Comparison of ENCODE assay signal across 8 cellular contexts in genomic region chr10:110528998-110529524, GRCh38. TPM values are rescaled to one million over a fixed set of nuclear protein-coding genes. Genes with fewer than 3 reads are reported as not detected.
DNase-seq lines count a peak whose midpoint lies in the region; ATAC-seq, FAIRE-seq and TF ChIP-seq lines count a peak whose summit lies in the region.
"Not testable (repeated sequence)": the region's sequence is repeated elsewhere in the genome, so short reads cannot be mapped to it uniquely, and the experiment has no call there.

No MANE protein-coding gene starts in this region.

- FAIRE-seq in endothelial cell of umbilical vein (lab: Jason Lieb, UNC): peak; percentile 86

- peak overlapping the region; percentile 24 for H3K9ac ChIP-seq in endothelial cell of umbilical vein (replicated peaks; ENCODE audit: extremely low read depth, insufficient read depth, low read length)

- not testable (repeated sequence) for TF ChIP-seq CTCF in GM10248 (IDR thresholded peaks at IDR 0.05; ENCODE audit: control extremely low read depth, extremely low read depth, low read depth, missing control alignments); HEK293 (tag by site-specific recombination; IDR thresholded peaks at IDR 0.05); PC-9 (conservative IDR thresholded peaks at IDR 0.05); endothelial cell of umbilical vein (IDR thresholded peaks at IDR 0.05; ENCODE audit: extremely low read depth in 1 of 2, insufficient read depth in 1 of 2, low read depth in 1 of 2, low read length in 2 of 2)

- H3K4me3 ChIP-seq in HEK293 (ENCODE audit: low read depth, low read length); PC-9; endothelial cell of umbilical vein (replicated peaks in 1 of 3; ENCODE audit: insufficient read depth in 1 of 3, low read depth in 1 of 3, low read length in 3 of 3): not testable (repeated sequence)

- peaks cover 62% of the 10 kb centered on the region for H3F3A ChIP-seq in PC-9 (ENCODE audit: insufficient read depth, low read depth)

- H3K9me3 ChIP-seq in HEK293 (ENCODE audit: control insufficient read depth, insufficient read depth, low read depth, low read length); PC-9 (ENCODE audit: insufficient read depth, low read depth); endothelial cell of umbilical vein (replicated peaks; ENCODE audit: control insufficient read depth, insufficient read depth, low read length): not testable (repeated sequence)

- not testable (repeated sequence) for H3K9me3 Mint-ChIP-seq in activated T-cell treated with anti-CD3 and anti-CD28 coated beads, Interleukin-2, amount 50 U/mL, for 72 hours

- H3K27me3 ChIP-seq in PC-9 (ENCODE audit: insufficient read depth, low read depth); endothelial cell of umbilical vein (ENCODE audit: control insufficient read depth in 2 of 2, insufficient read depth in 2 of 2, low read length in 2 of 2): not testable (repeated sequence)

- H3K79me2 ChIP-seq in PC-9 (ENCODE audit: low read depth); endothelial cell of umbilical vein (ENCODE audit: control insufficient read depth, insufficient read depth, low read length): not testable (repeated sequence)

- H4K20me1 ChIP-seq in PC-9 (ENCODE audit: insufficient read depth); endothelial cell of umbilical vein (replicated peaks; ENCODE audit: control insufficient read depth, extremely low read depth, insufficient read depth, low read length): not testable (repeated sequence)

- intact Hi-C loops in PC-9 (cut with micrococcal nuclease; ENCODE audit: unreplicated experiment): not testable (repeated sequence)
- intact Hi-C loops in endothelial cell of umbilical vein (cut with micrococcal nuclease): loop anchor here (1.0 kb wide), 2 partner anchors 28 to 130 kb away; no protein-coding TSS in a partner anchor

- not testable (repeated sequence) for H3K36me3 ChIP-seq in HEK293 (ENCODE audit: control insufficient read depth in 2 of 2, insufficient read depth in 1 of 2, low read length in 2 of 2); PC-9 (ENCODE audit: low read depth); endothelial cell of umbilical vein (ENCODE audit: control insufficient read depth in 2 of 2, extremely low read depth in 1 of 2, insufficient read depth in 2 of 2, low read length in 2 of 2)

- H3K9me1 ChIP-seq in endothelial cell of umbilical vein (replicated peaks; ENCODE audit: control insufficient read depth, extremely low read depth, insufficient read depth, low read length): not testable (repeated sequence)

- H3K4me2 ChIP-seq in PC-9 (peak overlapping the region; percentile 67; the same call in 1 of the 2 replicates), endothelial cell of umbilical vein (ENCODE audit: insufficient read depth, low read length) (peak overlapping the region; percentile 17)

- not testable (repeated sequence) for H3K9me2 ChIP-seq in PC-9 (ENCODE audit: insufficient read depth)

- not testable (repeated sequence) for H3K27me3 Mint-ChIP-seq in activated T-cell treated with anti-CD3 and anti-CD28 coated beads, Interleukin-2, amount 50 U/mL, for 72 hours (ENCODE audit: low read depth)

- BruUV-seq in PC-9 (replicated peaks; lab: Mats Ljungman, UMichigan); endothelial cell of umbilical vein (replicated peaks; lab: Mats Ljungman, UMichigan): not testable (repeated sequence)

- H2AFZ ChIP-seq in PC-9; endothelial cell of umbilical vein (ENCODE audit: low read depth, low read length): not testable (repeated sequence)

- CTCF ChIA-PET in GM10248 (lab: Yijun Ruan, JAX) (interaction anchor here (0.9 to 1.7 kb wide), 3 partner anchors 18 to 175 kb away, joined by 3 to 6 read pairs (median 3); no protein-coding TSS in a partner anchor), HEK293 (lab: Yijun Ruan, JAX) (interaction anchor here (0.5 to 0.6 kb wide), 2 partner anchors 18 to 221 kb away, joined by 3 to 4 read pairs; no protein-coding TSS in a partner anchor), endothelial cell of umbilical vein (lab: Charles Lee) (interaction anchor here (1.0 to 1.8 kb wide), 5 partner anchors 16 to 218 kb away, joined by 3 to 9 read pairs (median 6); no protein-coding TSS in a partner anchor)
- CTCF ChIA-PET in PC-9 (lab: Charles Lee): not testable (repeated sequence)

- H3K27ac Mint-ChIP-seq in activated T-cell treated with anti-CD3 and anti-CD28 coated beads, Interleukin-2, amount 50 U/mL, for 72 hours: peak overlapping the region; percentile 74

- peak; percentile 76 for ATAC-seq in GM19328 (IDR thresholded peaks at IDR 0.05; ENCODE audit: unreplicated experiment)
- peak; percentile 56 for ATAC-seq in HG03159 (IDR thresholded peaks at IDR 0.05; ENCODE audit: unreplicated experiment)
- ATAC-seq in activated T-cell treated with anti-CD3 and anti-CD28 coated beads, Interleukin-2, amount 50 U/mL, for 72 hours (replicated peaks in 1 of 2): peak; percentile 81 to 86

- POLR2A ChIA-PET in GM10248 (lab: Yijun Ruan, JAX): interaction anchor here (0.6 to 2.2 kb wide), 2 partner anchors 16 to 17 kb away, joined by 3 to 7 read pairs; no protein-coding TSS in a partner anchor
- POLR2A ChIA-PET in HEK293 (lab: Yijun Ruan, JAX): interaction anchor here (0.6 kb wide), 1 partner anchor 46 kb away, joined by 4 read pairs; no protein-coding TSS in a partner anchor
- POLR2A ChIA-PET in PC-9 (lab: Charles Lee; ENCODE audit: unreplicated experiment); endothelial cell of umbilical vein (lab: Charles Lee): not testable (repeated sequence)

- H3K36me3 Mint-ChIP-seq in activated T-cell treated with anti-CD3 and anti-CD28 coated beads, Interleukin-2, amount 50 U/mL, for 72 hours (ENCODE audit: insufficient read depth in 2 of 2): not testable (repeated sequence)

- H3K27ac ChIP-seq in HEK293 (ENCODE audit: extremely low read depth, low read depth, low read length): not testable (repeated sequence)
- H3K27ac ChIP-seq in PC-9 (peak overlapping the region; percentile 88), endothelial cell of umbilical vein (ENCODE audit: insufficient read depth, low read depth, low read length) (peak overlapping the region; percentile 90)

- DNase-seq in GM10248 (ENCODE audit: extremely low spot score) (peak; percentile 51), endothelial cell of umbilical vein (ENCODE audit: low read depth, low spot score) (peak; percentile 47)
- DNase-seq in PC-9: not testable (repeated sequence)
- DNase-seq in activated T-cell treated with anti-CD3 and anti-CD28 coated beads, Interleukin-2, amount 50 U/mL, for 72 hours: peak; percentile 57 to 69
- DNase-seq in stimulated activated CD8-positive, alpha-beta memory T cell treated with anti-CD3 and anti-CD28 coated beads, Interleukin-4, amount 100 ng/mL, for 48 hours: peak; percentile 47

- not testable (repeated sequence) for TF ChIP-seq POLR2A in endothelial cell of umbilical vein (IDR thresholded peaks at IDR 0.05; ENCODE audit: low read depth, low read length)

- peaks cover 73% of the 10 kb centered on the region for H3K4me1 Mint-ChIP-seq in activated T-cell treated with anti-CD3 and anti-CD28 coated beads, Interleukin-2, amount 50 U/mL, for 72 hours (ENCODE audit: low read depth)

- peaks cover 23% of the 10 kb centered on the region for H3K4me1 ChIP-seq in HEK293 (ENCODE audit: control insufficient read depth, insufficient read depth, low read length)
- H3K4me1 ChIP-seq in PC-9 (replicated peaks; ENCODE audit: insufficient read depth): peaks cover 53% of the 10 kb centered on the region
- H3K4me1 ChIP-seq in endothelial cell of umbilical vein (ENCODE audit: control insufficient read depth, extremely low read depth, insufficient read depth, low read length): peaks cover 55% of the 10 kb centered on the region

- dilution Hi-C loops in endothelial cell of umbilical vein (cut with MboI; ENCODE audit: extremely low pct_ligation_motif_present, low sequenced_read_pairs): not testable (repeated sequence)

- H3K4me3 Mint-ChIP-seq in activated T-cell treated with anti-CD3 and anti-CD28 coated beads, Interleukin-2, amount 50 U/mL, for 72 hours: peak overlapping the region; percentile 72 to 74

TF ChIP-seq in endothelial cell of umbilical vein, 7 proteins besides CTCF, POLR2A, EP300 and RAD21:
- TF ChIP-seq FOS (IDR thresholded peaks at IDR 0.05; ENCODE audit: borderline replicate concordance, insufficient read depth, low read length): peak; percentile 15

RNA-seq across cellular contexts. Expression of gene DUSP5, which starts 31.4 kb away (rescaled TPM):
- 14.2 and 19.0 TPM in 2 replicates for total RNA-seq in PC-9 (2021)
- total RNA-seq in activated T-cell treated with anti-CD3 and anti-CD28 coated beads, Interleukin-2, amount 50 U/mL, for 72 hours: 100 to 1,000 TPM; 122 to 242 TPM
- 12.2 and 12.6 TPM in 2 replicates for total RNA-seq in endothelial cell of umbilical vein
- polyA plus RNA-seq in endothelial cell of umbilical vein: 17.5 and 25.2 TPM in 2 replicates
- polyA plus RNA-seq in endothelial cell of umbilical vein (2011; cell fraction: cytosol; rRNA removed): 24.1 and 27.8 TPM in 2 replicates
- 49.2 and 70.2 TPM in 2 replicates for polyA plus RNA-seq in endothelial cell of umbilical vein (2011; cell fraction: nucleus; rRNA removed)
- polyA plus RNA-seq in endothelial cell of umbilical vein (2012): 16.4 and 20.9 TPM in 2 replicates
- polyA minus RNA-seq in endothelial cell of umbilical vein: 29.2 and 38.4 TPM in 2 replicates
- 32.1 TPM for polyA minus RNA-seq in endothelial cell of umbilical vein (2011; cell fraction: cytosol; rRNA and poly(A)+ RNA removed)
- 53.7 and 58.1 TPM in 2 replicates for polyA minus RNA-seq in endothelial cell of umbilical vein (2011; cell fraction: nucleus; rRNA and poly(A)+ RNA removed)

RNA-seq across cellular contexts. Expression of gene SMC3, which starts 38.4 kb away (rescaled TPM):
- 22.1 and 31.2 TPM in 2 replicates for total RNA-seq in PC-9 (2021)
- 10 to 100 TPM; 79.7 to 85.6 TPM for total RNA-seq in activated T-cell treated with anti-CD3 and anti-CD28 coated beads, Interleukin-2, amount 50 U/mL, for 72 hours
- 44.2 and 45.0 TPM in 2 replicates for total RNA-seq in endothelial cell of umbilical vein
- 3.1 and 5.5 TPM in 2 replicates for polyA plus RNA-seq in endothelial cell of umbilical vein
- 10.8 and 12.9 TPM in 2 replicates for polyA plus RNA-seq in endothelial cell of umbilical vein (2011; cell fraction: cytosol; rRNA removed)
- 10.5 and 16.9 TPM in 2 replicates for polyA plus RNA-seq in endothelial cell of umbilical vein (2011; cell fraction: nucleus; rRNA removed)
- polyA plus RNA-seq in endothelial cell of umbilical vein (2012): 29.2 and 38.9 TPM in 2 replicates
- polyA minus RNA-seq in endothelial cell of umbilical vein: 8.4 and 8.5 TPM in 2 replicates
- polyA minus RNA-seq in endothelial cell of umbilical vein (2011; cell fraction: cytosol; rRNA and poly(A)+ RNA removed): 19.0 TPM
- 5.5 and 8.2 TPM in 2 replicates for polyA minus RNA-seq in endothelial cell of umbilical vein (2011; cell fraction: nucleus; rRNA and poly(A)+ RNA removed)
